Comparison of ENCODE assay signal across 28 cellular contexts in genomic region chr17:62135742-62136141, GRCh38.
"Had no signal": no experiment of that assay in that cellular context is flagged by ENCODE, and none has a peak within 500 bp of the region (broad histone marks: within the 10 kb centered on the region; RNA-seq: fewer than 3 reads in every experiment).

No MANE protein-coding gene starts in this region.

- ATAC-seq: activated CD4-positive, CD25-positive, alpha-beta regulatory T cell treated with anti-CD3 and anti-CD28 coated beads, Interleukin-2, amount 50 U/mL, for 24 hours; activated CD8-positive, alpha-beta T cell treated with anti-CD3 and anti-CD28 coated beads for 36 hours; activated T-cell treated with anti-CD3 and anti-CD28 coated beads, Interleukin-2, amount 50 U/mL, for 4 hours; activated T-helper 17 cell treated with anti-CD3 and anti-CD28 coated beads, Interleukin-2, amount 50 U/mL, for 72 hours; T-helper 17 cell had no signal

- H3K36me3 ChIP-seq: breast epithelium, cardiac muscle cell, colonic mucosa, esophagus squamous epithelium, WERI-Rb-1 had no signal

- H3K27me3 ChIP-seq: cardiac muscle cell, colonic mucosa had no signal

- H3K4me1 ChIP-seq: breast epithelium, colonic mucosa had no signal

- H3K27ac ChIP-seq: breast epithelium, cardiac muscle cell, colonic mucosa, epithelial cell of prostate, esophagus squamous epithelium, WERI-Rb-1 had no signal

- H3K4me3 ChIP-seq: breast epithelium, cardiac muscle cell, colonic mucosa, esophagus squamous epithelium had no signal

- DNase-seq: activated B cell treated with CpG ODN at 0.5 μM for 24 hours; activated CD4-positive, alpha-beta T cell treated with anti-CD3 and anti-CD28 coated beads for 48 hours; activated CD4-positive, alpha-beta T cell treated with anti-CD3 and anti-CD28 coated beads, Interleukin-2, amount 50 U/mL, for 1 hour; activated CD4-positive, alpha-beta T cell treated with anti-CD3 and anti-CD28 coated beads, Interleukin-2, amount 50 U/mL, for 48 hours; activated CD8-positive, alpha-beta memory T cell treated with anti-CD3 and anti-CD28 coated beads for 24 hours; activated CD8-positive, alpha-beta T cell treated with anti-CD3 and anti-CD28 coated beads for 36 hours; activated effector memory CD4-positive, alpha-beta T cell treated with Interleukin-2 at 50 U/mL for 16 hours; activated gamma-delta T cell treated with Interleukin-2 at 50 U/mL for 16 hours; activated naive CD4-positive, alpha-beta T cell treated with anti-CD3 and anti-CD28 coated beads, Interleukin-2, amount 50 U/mL, for 16 hours; activated naive CD4-positive, alpha-beta T cell treated with Interleukin-2 at 50 U/mL for 16 hours; activated T-cell treated with anti-CD3 and anti-CD28 coated beads, Interleukin-2, amount 50 U/mL, for 4 hours; amniotic stem cell; central memory CD4-positive, alpha-beta T cell; cerebellar nuclear complex; colonic mucosa; effector CD8-positive, alpha-beta T cell; esophagus squamous epithelium; T-helper 17 cell; T1000; WERI-Rb-1 had no signal

- H3K9me3 ChIP-seq: colonic mucosa, esophagus squamous epithelium had no signal

- FAIRE-seq: endometrium, endothelial cell of umbilical vein, frontal cortex had no signal
